Comparison of ENCODE assay signal across 27 cellular contexts in genomic region chr4:38751341-38752043, GRCh38. TPM values are rescaled to one million over a fixed set of nuclear protein-coding genes. Genes with fewer than 3 reads are reported as not detected.
DNase-seq lines count a peak whose midpoint lies in the region; ATAC-seq and TF ChIP-seq lines count a peak whose summit lies in the region.
"Had no signal": no experiment of that assay in that cellular context is flagged by ENCODE, and none has a peak within 500 bp of the region (broad histone marks: within the 10 kb centered on the region; RNA-seq: fewer than 3 reads in every experiment).

No MANE protein-coding gene starts in this region.

- DNase-seq in ELF-1 (ENCODE audit: low read depth, low spot score), result peak; percentile 58
- peak; percentile 26 for DNase-seq in NCI-H510A (lab: John Stamatoyannopoulos, UW)
- DNase-seq in coronary artery (ENCODE audit: low spot score), result no peak
- peak; percentile 20 for DNase-seq in renal cortical epithelial cell (ENCODE audit: low read depth)
- DNase-seq in NCI-H2107 treated with DMSO at 0.1 percent for 48 hours (lab: John Stamatoyannopoulos, UW; ENCODE audit: unreplicated experiment), result no peak
- DNase-seq in DMS79 (lab: John Stamatoyannopoulos, UW), result no peak
- DNase-seq: activated CD4-positive, alpha-beta T cell treated with anti-CD3 and anti-CD28 coated beads for 48 hours; activated T-cell treated with anti-CD3 and anti-CD28 coated beads for 4 hours; anterior cingulate cortex; C1 segment of cervical spinal cord; colonic mucosa; COR-L47; effector memory CD4-positive, alpha-beta T cell; HCEC 1CT; NCI-H1092 treated with DMSO at 0.1 percent for 48 hours; NCI-H1694 treated with DMSO at 0.1 percent for 48 hours; NCI-H526 treated with DMSO at 0.1 percent for 48 hours; posterior cingulate gyrus; SJCRH30; stimulated activated CD4-positive, alpha-beta T cell treated with anti-CD3 and anti-CD28 coated beads, Interleukin-4, amount 100 ng/mL, for 1 hour; SW 1271; T1000; thyroid gland had no signal

- no peak overlapping the region for H3K4me3 ChIP-seq in coronary artery
- H3K4me3 ChIP-seq: colonic mucosa, thyroid gland had no signal

- peak overlapping the region; percentile 13 to 89 for H3K27ac ChIP-seq in coronary artery
- H3K27ac ChIP-seq: epithelial cell of prostate had no signal

- no peak for TF ChIP-seq CTCF in coronary artery (IDR thresholded peaks at IDR 0.05)

- ATAC-seq in HG02759 (IDR thresholded peaks at IDR 0.05; ENCODE audit: unreplicated experiment), result no peak

RNA-seq across cellular contexts. Expression of gene TLR10, which starts 31.3 kb away (rescaled TPM):
- total RNA-seq in renal cortical epithelial cell, result not detected in 2 replicates
- total RNA-seq: glomerular endothelial cell, RPMI7951, SJCRH30 had no signal

RNA-seq across cellular contexts. Expression of gene TLR1, which starts 53.1 kb away (rescaled TPM):
- total RNA-seq in renal cortical epithelial cell, result 8.7 and 25.2 TPM in 2 replicates

Comparison
In these comparisons a context has a peak if more than half of its experiments do, and no peak if none do; other contexts are left out.
1. DNase-seq: peak in ELF-1 (single experiment), NCI-H510A (single experiment) and renal cortical epithelial cell (single experiment); none in coronary artery (single experiment), NCI-H2107 treated with DMSO at 0.1 percent for 48 hours (single experiment) and DMS79 (single experiment).